In genomic region chr1:243930822-243931671, GRCh38 we compare ENCODE assay signal across 18 cellular contexts.
DNase-seq lines count a peak whose midpoint lies in the region; ATAC-seq, FAIRE-seq and TF ChIP-seq lines count a peak whose summit lies in the region.
"Had no signal": no experiment of that assay in that cellular context is flagged by ENCODE, and none has a peak within 500 bp of the region (broad histone marks: within the 10 kb centered on the region; RNA-seq: fewer than 3 reads in every experiment).

No MANE protein-coding gene starts in this region.

- H3K36me3 ChIP-seq in H7 (replicated peaks; ENCODE audit: control insufficient read depth, insufficient read depth, low read length) (no peaks in the 10 kb centered on the region), parathyroid adenoma (ENCODE audit: control insufficient read depth, insufficient read depth, low read length) (no peaks in the 10 kb centered on the region)
- H3K36me3 ChIP-seq: gastroesophageal sphincter had no signal

- in situ Hi-C loops in astrocyte of the spinal cord (cut with HindIII; ENCODE audit: low sequenced_read_pairs) = no loop called here

- no peak for ATAC-seq in HG02798 (IDR thresholded peaks at IDR 0.05; ENCODE audit: poor library complexity, unreplicated experiment)
- ATAC-seq: activated T-cell treated with anti-CD3 and anti-CD28 coated beads, Interleukin-2, amount 50 U/mL, for 4 hours; gastroesophageal sphincter; SK-N-SH treated with all-trans-retinoic acid at 6 μM for 48 hours had no signal

- H3K9me3 ChIP-seq in parathyroid adenoma (ENCODE audit: control insufficient read depth, low read length) = no peaks in the 10 kb centered on the region

- peak; percentile 77 for DNase-seq in H7
- peak; percentile 19 for DNase-seq in astrocyte of the spinal cord (ENCODE audit: low read depth, low spot score)
- DNase-seq in inferior parietal cortex (ENCODE audit: extremely low spot score) = peak; percentile 0
- no peak for DNase-seq in activated T-cell treated with anti-CD3 and anti-CD28 coated beads for 4 hours
- DNase-seq in NCI-H510A treated with DMSO at 0.1 percent for 48 hours (lab: John Stamatoyannopoulos, UW) = no peak
- no peak for DNase-seq in H54 (ENCODE audit: insufficient read length, low spot score)
- DNase-seq: activated CD4-positive, alpha-beta T cell treated with anti-CD3 and anti-CD28 coated beads, Interleukin-2, amount 50 U/mL, for 1 hour; activated naive CD8-positive, alpha-beta T cell treated with anti-CD3 and anti-CD28 coated beads, Interleukin-2, amount 10 ng/mL, durations not matched to agents 7 days and 5 days; activated T-cell treated with anti-CD3 and anti-CD28 coated beads, Interleukin-2, amount 50 U/mL, for 4 hours; COR-L47; NCI-H187 treated with DMSO at 0.1 percent for 48 hours; NCI-H526; PC-9 had no signal

- no peak overlapping the region for H3K9ac ChIP-seq in parathyroid adenoma

- no peak for FAIRE-seq in H54 (lab: Jason Lieb, UNC)
- FAIRE-seq: keratinocyte had no signal

- H3K27me3 ChIP-seq in H7 (ENCODE audit: control insufficient read depth, insufficient read depth, low read length) (no peaks in the 10 kb centered on the region), parathyroid adenoma (ENCODE audit: control insufficient read depth, insufficient read depth, low read length) (no peaks in the 10 kb centered on the region)

- TF ChIP-seq CTCF in astrocyte of the spinal cord (IDR thresholded peaks at IDR 0.05; ENCODE audit: low read depth, low read length) = no peak
- no peak for TF ChIP-seq CTCF in parathyroid adenoma (IDR thresholded peaks at IDR 0.05)

- H3K4me3 ChIP-seq in H7 (ENCODE audit: insufficient read depth, low read depth, low read length) = peak overlapping the region; percentile 8
- H3K4me3 ChIP-seq in astrocyte of the spinal cord (ENCODE audit: low read depth, low read length) = no peak overlapping the region
- H3K4me3 ChIP-seq in parathyroid adenoma (ENCODE audit: low read depth, low read length) = no peak overlapping the region
- H3K4me3 ChIP-seq: gastroesophageal sphincter, PC-9 had no signal

- H3K79me2 ChIP-seq in parathyroid adenoma = no peaks in the 10 kb centered on the region

- no peak overlapping the region for H3K4me2 ChIP-seq in parathyroid adenoma (ENCODE audit: low read length)
- H3K4me2 ChIP-seq: PC-9 had no signal

- TF ChIP-seq POLR2A in H54 (IDR thresholded peaks at IDR 0.05; ENCODE audit: low read depth, low read length) = no peak

- H2AFZ ChIP-seq in parathyroid adenoma = peak overlapping the region; percentile 11
- H2AFZ ChIP-seq: PC-9 had no signal

- no peaks in the 10 kb centered on the region for H3K4me1 ChIP-seq in parathyroid adenoma

- H3K27ac ChIP-seq in parathyroid adenoma = no peak overlapping the region
- H3K27ac ChIP-seq: gastroesophageal sphincter, PC-9 had no signal

Comparison
In these comparisons a context has a peak if more than half of its experiments do, and no peak if none do; other contexts are left out.
1. DNase-seq: peak in H7 (single experiment), astrocyte of the spinal cord (single experiment) and inferior parietal cortex (single experiment); none in activated T-cell treated with anti-CD3 and anti-CD28 coated beads for 4 hours (single experiment), NCI-H510A treated with DMSO at 0.1 percent for 48 hours (single experiment) and H54 (single experiment).